In genomic region chr7:151148319-151149259, GRCh38 we compare ENCODE assay signal across 29 cellular contexts. TPM values are rescaled to one million over a fixed set of nuclear protein-coding genes. Genes with fewer than 3 reads are reported as not detected.
"Had no signal": no experiment of that assay in that cellular context is flagged by ENCODE, and none has a peak within 500 bp of the region (broad histone marks: within the 10 kb centered on the region; RNA-seq: fewer than 3 reads in every experiment).

No MANE protein-coding gene starts in this region.

- DNase-seq: activated CD4-positive, alpha-beta memory T cell treated with anti-CD3 and anti-CD28 coated beads for 36 hours; activated CD4-positive, alpha-beta T cell treated with anti-CD3 and anti-CD28 coated beads for 4 hours; activated CD8-positive, alpha-beta memory T cell treated with anti-CD3 and anti-CD28 coated beads, Interleukin-2, amount 10 ng/mL, durations not matched to agents 7 days and 5 days; activated effector memory CD4-positive, alpha-beta T cell treated with anti-CD3 and anti-CD28 coated beads, Interleukin-2, amount 50 U/mL, for 16 hours; activated T-cell treated with anti-CD3 and anti-CD28 coated beads, Interleukin-2, amount 50 U/mL, for 72 hours; amniotic stem cell; effector memory CD8-positive, alpha-beta T cell; foreskin keratinocyte; hippocampal formation; left ventricle myocardium inferior; mammary epithelial cell; nephron progenitor cell; ovary; right cardiac atrium; stimulated activated CD4-positive, alpha-beta T cell treated with anti-CD3 and anti-CD28 coated beads, Interleukin-15, amount 100 ng/mL, for 24 hours; stimulated activated CD4-positive, alpha-beta T cell treated with anti-CD3 and anti-CD28 coated beads, Interleukin-4, amount 100 ng/mL, for 1 hour; testis; upper lobe of left lung had no signal

- H3K36me3 ChIP-seq: ovary had no signal

- H3K9me3 ChIP-seq: left ventricle myocardium inferior, ovary, psoas muscle, testis, upper lobe of left lung had no signal

- H3K27me3 ChIP-seq: ovary, testis had no signal

- H3K27ac Mint-ChIP-seq: activated CD4-positive, alpha-beta memory T cell treated with anti-CD3 and anti-CD28 coated beads for 36 hours; activated CD8-positive, alpha-beta memory T cell treated with anti-CD3 and anti-CD28 coated beads, Interleukin-2, amount 10 ng/mL, durations not matched to agents 7 days and 5 days; activated naive CD8-positive, alpha-beta T cell; activated T-cell treated with anti-CD3 and anti-CD28 coated beads, Interleukin-2, amount 50 U/mL, for 72 hours; effector memory CD8-positive, alpha-beta T cell; nephron progenitor cell; WTC11 had no signal

- H3K4me1 ChIP-seq: foreskin keratinocyte, upper lobe of left lung had no signal

- H3K4me3 Mint-ChIP-seq: activated CD4-positive, alpha-beta memory T cell treated with anti-CD3 and anti-CD28 coated beads for 36 hours; activated CD8-positive, alpha-beta memory T cell treated with anti-CD3 and anti-CD28 coated beads, Interleukin-2, amount 10 ng/mL, durations not matched to agents 7 days and 5 days; activated naive CD8-positive, alpha-beta T cell; activated T-cell treated with anti-CD3 and anti-CD28 coated beads, Interleukin-2, amount 50 U/mL, for 72 hours; effector memory CD8-positive, alpha-beta T cell; nephron progenitor cell; WTC11 had no signal

- H3K9me3 Mint-ChIP-seq: activated CD4-positive, alpha-beta memory T cell treated with anti-CD3 and anti-CD28 coated beads for 36 hours; activated T-cell treated with anti-CD3 and anti-CD28 coated beads, Interleukin-2, amount 50 U/mL, for 72 hours; effector memory CD8-positive, alpha-beta T cell; nephron progenitor cell; WTC11 had no signal

- H3K27ac ChIP-seq: foreskin keratinocyte, left ventricle myocardium inferior, ovary, psoas muscle, skin epidermis, testis, upper lobe of left lung had no signal

- H3K4me3 ChIP-seq: left ventricle myocardium inferior, ovary, psoas muscle, skin epidermis, testis, upper lobe of left lung had no signal

- H3K4me1 Mint-ChIP-seq: activated CD8-positive, alpha-beta memory T cell treated with anti-CD3 and anti-CD28 coated beads, Interleukin-2, amount 10 ng/mL, durations not matched to agents 7 days and 5 days; nephron progenitor cell had no signal

- ATAC-seq: activated CD8-positive, alpha-beta memory T cell treated with anti-CD3 and anti-CD28 coated beads, Interleukin-2, amount 10 ng/mL, durations not matched to agents 7 days and 5 days; activated T-cell treated with anti-CD3 and anti-CD28 coated beads, Interleukin-2, amount 50 U/mL, for 72 hours; effector memory CD8-positive, alpha-beta T cell; foreskin keratinocyte; psoas muscle; right cardiac atrium had no signal

- H3K36me3 Mint-ChIP-seq: activated CD8-positive, alpha-beta memory T cell treated with anti-CD3 and anti-CD28 coated beads, Interleukin-2, amount 10 ng/mL, durations not matched to agents 7 days and 5 days; activated naive CD8-positive, alpha-beta T cell had no signal

RNA-seq across cellular contexts. Expression of gene GBX1, which starts 18.9 kb away (rescaled TPM):
- total RNA-seq: activated CD4-positive, alpha-beta memory T cell treated with anti-CD3 and anti-CD28 coated beads for 36 hours; activated CD8-positive, alpha-beta memory T cell treated with anti-CD3 and anti-CD28 coated beads, Interleukin-2, amount 10 ng/mL, durations not matched to agents 7 days and 5 days; activated T-cell treated with anti-CD3 and anti-CD28 coated beads, Interleukin-2, amount 50 U/mL, for 72 hours; cerebellum; dermis microvascular lymphatic vessel endothelial cell; epithelial cell of proximal tubule; fibroblast of lung; foreskin keratinocyte; mammary epithelial cell; myocyte; ovary; T-helper 2 cell treated with Interferon-gamma antibody and Interleukin-4, amounts not matched to agents 100 ng/mL and 5 ng/mL, for 36 hours; upper lobe of left lung; WTC11 had no signal
- polyA plus RNA-seq: fibroblast of lung, foreskin keratinocyte, keratinocyte, mammary epithelial cell, ovary had no signal

RNA-seq across cellular contexts. Expression of gene ASB10, which starts 38.5 kb away (rescaled TPM):
- total RNA-seq: activated CD4-positive, alpha-beta memory T cell treated with anti-CD3 and anti-CD28 coated beads for 36 hours; activated CD8-positive, alpha-beta memory T cell treated with anti-CD3 and anti-CD28 coated beads, Interleukin-2, amount 10 ng/mL, durations not matched to agents 7 days and 5 days; activated T-cell treated with anti-CD3 and anti-CD28 coated beads, Interleukin-2, amount 50 U/mL, for 72 hours; cerebellum; dermis microvascular lymphatic vessel endothelial cell; epithelial cell of proximal tubule; fibroblast of lung; foreskin keratinocyte; mammary epithelial cell; ovary; T-helper 2 cell treated with Interferon-gamma antibody and Interleukin-4, amounts not matched to agents 100 ng/mL and 5 ng/mL, for 36 hours; upper lobe of left lung; WTC11 had no signal
- polyA plus RNA-seq: fibroblast of lung, foreskin keratinocyte, keratinocyte, mammary epithelial cell, ovary had no signal
